ENCODE assay signal across 9 cellular contexts in genomic region chr13:112693831-112694497, GRCh38. TPM values are rescaled to one million over a fixed set of nuclear protein-coding genes. Genes with fewer than 3 reads are reported as not detected.
DNase-seq lines count a peak whose midpoint lies in the region; ATAC-seq lines count a peak whose summit lies in the region.
"Had no signal": no experiment of that assay in that cellular context is flagged by ENCODE, and none has a peak within 500 bp of the region (broad histone marks: within the 10 kb centered on the region; RNA-seq: fewer than 3 reads in every experiment).

No MANE protein-coding gene starts in this region.

- H4K20me1 ChIP-seq in BLaER1 = peaks cover 81% of the 10 kb centered on the region

- ATAC-seq in left lobe of liver = no peak

- H3K27ac ChIP-seq in BLaER1 = no peak overlapping the region

- H3K4me1 ChIP-seq in BLaER1 = peaks cover 38% of the 10 kb centered on the region

- peak overlapping the region; percentile 40; the same call in 1 of the 2 replicates for H3K4me2 ChIP-seq in BLaER1

- 0 out of 2 replicates have a peak overlapping the region, but pooled peaks have one; percentile 22 for H3K9ac ChIP-seq in BLaER1

- peak; percentile 21 for DNase-seq in HK-2 (ENCODE audit: unreplicated experiment)
- DNase-seq in astrocyte of the hippocampus (ENCODE audit: low read depth, low spot score) = peak; percentile 88
- peak; percentile 44 for DNase-seq in left lobe of liver (ENCODE audit: low spot score)
- no peak for DNase-seq in NCI-H524 treated with DMSO at 0.1 percent for 48 hours (lab: John Stamatoyannopoulos, UW)
- DNase-seq in NCI-H446 treated with DMSO at 0.1 percent for 48 hours (lab: John Stamatoyannopoulos, UW) = no peak
- no peak for DNase-seq in hypothalamus (lab: John Stamatoyannopoulos, UW)
- DNase-seq in stimulated activated CD4-positive, alpha-beta T cell treated with anti-CD3 and anti-CD28 coated beads, Interleukin-1b, Interleukin-23, amount 100 ng/mL, for 48 hours = no peak
- DNase-seq: activated CD8-positive, alpha-beta memory T cell treated with anti-CD3 and anti-CD28 coated beads, Interleukin-2, amount 50 U/mL, for 48 hours had no signal

- H3K27me3 ChIP-seq in BLaER1 = no peaks in the 10 kb centered on the region; the same call in 1 of the 2 replicates

- peaks cover 26% of the 10 kb centered on the region; the same call in 1 of the 2 replicates for H3K36me3 ChIP-seq in BLaER1

- H3K9me3 ChIP-seq in BLaER1 = no peaks in the 10 kb centered on the region

- no peak overlapping the region for H3K4me3 ChIP-seq in BLaER1

RNA-seq across cellular contexts. Expression of gene ATP11A, which starts 4.1 kb away (rescaled TPM):
- 36.0 TPM for total RNA-seq in left lobe of liver

Comparison
In these comparisons a context has a peak if more than half of its experiments do, and no peak if none do; other contexts are left out.
1. DNase-seq: peak in HK-2 (single experiment), astrocyte of the hippocampus (single experiment) and left lobe of liver (single experiment); none in NCI-H524 treated with DMSO at 0.1 percent for 48 hours (single experiment), NCI-H446 treated with DMSO at 0.1 percent for 48 hours (single experiment), hypothalamus (0 of 51) and stimulated activated CD4-positive, alpha-beta T cell treated with anti-CD3 and anti-CD28 coated beads, Interleukin-1b, Interleukin-23, amount 100 ng/mL, for 48 hours (single experiment).